Comparison of ENCODE assay signal across 20 cellular contexts in the genomic region with DNA sequence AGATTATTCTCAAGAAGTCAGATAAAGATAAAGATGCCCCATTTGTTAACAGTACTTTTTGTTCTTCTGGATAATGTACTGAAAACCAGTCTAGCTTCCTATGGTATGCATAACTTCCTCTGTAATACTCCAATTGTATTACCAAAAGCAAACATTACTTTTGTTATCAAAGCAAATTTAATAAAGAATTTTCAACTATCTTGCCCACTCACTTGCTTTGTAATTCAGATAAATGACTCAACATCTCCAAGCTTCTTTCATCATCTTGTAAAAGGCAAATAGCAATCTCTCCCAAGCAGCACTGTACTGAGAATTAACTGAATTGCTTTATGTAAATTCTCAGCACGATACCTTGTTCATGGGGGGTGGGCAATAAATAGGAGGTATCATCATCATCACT.
A peak's percentile ranks its signal among the peaks of the same experiment; 100 is the strongest.
DNase-seq lines count a peak whose midpoint lies in the region; ATAC-seq and TF ChIP-seq lines count a peak whose summit lies in the region.
"Had no signal": no experiment of that assay in that cellular context is flagged by ENCODE, and none has a peak within 500 bp of the region (broad histone marks: within the 10 kb centered on the region; RNA-seq: fewer than 3 reads in every experiment).

No MANE protein-coding gene starts in this region.

- H4K91ac ChIP-seq in mesenchymal stem cell (ENCODE audit: low read length) = no peak overlapping the region

- H3K4ac ChIP-seq in mesenchymal stem cell (ENCODE audit: low read depth in 1 of 2, low read length in 2 of 2) = no peak overlapping the region

- peaks cover 31% of the 10 kb centered on the region for H3K79me1 ChIP-seq in mesenchymal stem cell (replicated peaks; ENCODE audit: low read length, poor library complexity, severe bottlenecking)

- no peak overlapping the region for H2AFZ ChIP-seq in mesenchymal stem cell (ENCODE audit: low read depth, low read length)

- TF ChIP-seq CTCF in RWPE2 (IDR thresholded peaks at IDR 0.05; ENCODE audit: poor library complexity, severe bottlenecking) (no peak), cardiac fibroblast (IDR thresholded peaks at IDR 0.05; ENCODE audit: low read depth, low read length) (no peak), psoas muscle (IDR thresholded peaks at IDR 0.05) (no peak)

- H3K36me3 ChIP-seq in RWPE2 (ENCODE audit: low read depth) (peaks cover 4% of the 10 kb centered on the region; the same call in 1 of the 2 replicates), mesenchymal stem cell (ENCODE audit: control insufficient read depth in 1 of 2, insufficient read depth in 2 of 2, low read depth in 1 of 2, low read length in 2 of 2) (no peaks in the 10 kb centered on the region), psoas muscle (ENCODE audit: insufficient read depth in 1 of 2, low read depth in 1 of 2) (no peaks in the 10 kb centered on the region)
- H3K36me3 ChIP-seq: gastroesophageal sphincter had no signal

- H3K9ac ChIP-seq in mesenchymal stem cell (ENCODE audit: low read length) = no peak overlapping the region

- intact Hi-C loops in psoas muscle (cut with DNase I) = no loop called here

- ATAC-seq in RWPE2 (ENCODE audit: low read depth) (peak; percentile 65), HG02885 (IDR thresholded peaks at IDR 0.05; ENCODE audit: poor library complexity, unreplicated experiment) (no peak), psoas muscle (no peak)
- ATAC-seq: gastroesophageal sphincter, left colon had no signal

- H3K9me3 ChIP-seq in RWPE2 (ENCODE audit: severe bottlenecking) = no peaks in the 10 kb centered on the region
- no peaks in the 10 kb centered on the region for H3K9me3 ChIP-seq in mesenchymal stem cell (ENCODE audit: control insufficient read depth, low read length)
- no peaks in the 10 kb centered on the region for H3K9me3 ChIP-seq in psoas muscle
- H3K9me3 ChIP-seq: gastroesophageal sphincter had no signal

- no peak overlapping the region for H4K8ac ChIP-seq in mesenchymal stem cell (ENCODE audit: low read length)

- no peak overlapping the region for H2BK5ac ChIP-seq in mesenchymal stem cell (ENCODE audit: low read depth, low read length, poor library complexity, severe bottlenecking)

- H3K27ac ChIP-seq in RWPE2 (ENCODE audit: poor library complexity, severe bottlenecking) = peak overlapping the region; percentile 95
- H3K27ac ChIP-seq in mesenchymal stem cell (ENCODE audit: low read length, poor library complexity, severe bottlenecking) = no peak overlapping the region
- H3K27ac ChIP-seq in psoas muscle = no peak overlapping the region
- H3K27ac ChIP-seq: coronary artery, gastroesophageal sphincter had no signal

- H3K4me2 ChIP-seq in mesenchymal stem cell (ENCODE audit: low read length, poor library complexity, severe bottlenecking) = no peak overlapping the region

- DNase-seq in GM03348 (ENCODE audit: low spot score) = peak; percentile 29
- no peak for DNase-seq in RWPE2 (ENCODE audit: low spot score)
- peak; percentile 49 to 77 for DNase-seq in cardiac fibroblast (ENCODE audit: low read depth in 2 of 2)
- peak; percentile 9 for DNase-seq in mesenchymal stem cell
- no peak for DNase-seq in NCI-H82 (lab: John Stamatoyannopoulos, UW)
- no peak for DNase-seq in C1 segment of cervical spinal cord (lab: John Stamatoyannopoulos, UW)
- DNase-seq in psoas muscle = no peak
- DNase-seq: activated CD4-positive, alpha-beta memory T cell treated with anti-CD3 and anti-CD28 coated beads for 36 hours; activated naive CD4-positive, alpha-beta T cell treated with anti-CD3 and anti-CD28 coated beads for 36 hours; activated T-cell treated with anti-CD3 and anti-CD28 coated beads, Interleukin-2, amount 50 U/mL, for 24 hours; DMS153; left colon; midbrain; NCI-H187 treated with DMSO at 0.1 percent for 48 hours; nephron progenitor cell; stimulated activated CD4-positive, alpha-beta T cell treated with anti-CD3 and anti-CD28 coated beads, Interleukin-4, amount 100 ng/mL, for 4 hours; substantia nigra had no signal

- no peak overlapping the region for H3K14ac ChIP-seq in mesenchymal stem cell (ENCODE audit: low read length in 2 of 2)

- H2BK15ac ChIP-seq in mesenchymal stem cell (ENCODE audit: low read depth, poor library complexity, severe bottlenecking) = no peak overlapping the region

- H3K4me3 ChIP-seq in RWPE2 (ENCODE audit: severe bottlenecking) = no peak overlapping the region
- H3K4me3 ChIP-seq in cardiac fibroblast (replicated peaks in 1 of 2; ENCODE audit: low read depth in 2 of 2, low read length in 2 of 2) = no peak overlapping the region
- no peak overlapping the region for H3K4me3 ChIP-seq in mesenchymal stem cell (ENCODE audit: insufficient read depth in 1 of 2, low read depth in 1 of 2, low read length in 2 of 2)
- H3K4me3 ChIP-seq in psoas muscle = no peak overlapping the region
- H3K4me3 ChIP-seq: coronary artery, gastroesophageal sphincter had no signal

- H2AK5ac ChIP-seq in mesenchymal stem cell (ENCODE audit: low read length, severe bottlenecking) = no peak overlapping the region

- H3K27me3 ChIP-seq in RWPE2 (ENCODE audit: insufficient read depth, poor library complexity, severe bottlenecking) (no peaks in the 10 kb centered on the region), mesenchymal stem cell (ENCODE audit: control insufficient read depth in 1 of 2, insufficient read depth in 1 of 2, low read length in 2 of 2) (no peaks in the 10 kb centered on the region), psoas muscle (ENCODE audit: insufficient read depth in 3 of 3, low read length in 2 of 3) (no peaks in the 10 kb centered on the region)
- H3K27me3 ChIP-seq: gastroesophageal sphincter had no signal

- no peak overlapping the region for H2BK120ac ChIP-seq in mesenchymal stem cell (ENCODE audit: low read depth, low read length)

- H3K4me1 ChIP-seq in RWPE2 (ENCODE audit: insufficient read depth, poor library complexity, severe bottlenecking) (peaks cover 90% of the 10 kb centered on the region), mesenchymal stem cell (ENCODE audit: control insufficient read depth, insufficient read depth, low read depth, low read length) (peaks cover 2% of the 10 kb centered on the region), psoas muscle (peaks cover 68% of the 10 kb centered on the region)

- H2BK12ac ChIP-seq in mesenchymal stem cell (ENCODE audit: low read length in 2 of 2) = no peak overlapping the region

- H3K18ac ChIP-seq in mesenchymal stem cell (ENCODE audit: low read depth in 1 of 2, low read length in 2 of 2) = no peak overlapping the region

- WGBS in mesenchymal stem cell = no CpG with 5 or more reads among the region's 1 CpG
- WGBS in psoas muscle, 3 donors = 83 to 97% (median 96%) methylated on average over 1 of the region's 1 CpG

- no peak overlapping the region for H3K23ac ChIP-seq in mesenchymal stem cell (ENCODE audit: low read length in 2 of 2)

Comparison
In these comparisons a context has a peak if more than half of its experiments do, and no peak if none do; other contexts are left out.
1. DNase-seq: peak in GM03348 (single experiment), cardiac fibroblast (2 of 2) and mesenchymal stem cell (single experiment); none in RWPE2 (single experiment), NCI-H82 (single experiment), C1 segment of cervical spinal cord (0 of 14) and psoas muscle (0 of 2).